24 cellular contexts compared by ENCODE assay signal in the genomic region with DNA sequence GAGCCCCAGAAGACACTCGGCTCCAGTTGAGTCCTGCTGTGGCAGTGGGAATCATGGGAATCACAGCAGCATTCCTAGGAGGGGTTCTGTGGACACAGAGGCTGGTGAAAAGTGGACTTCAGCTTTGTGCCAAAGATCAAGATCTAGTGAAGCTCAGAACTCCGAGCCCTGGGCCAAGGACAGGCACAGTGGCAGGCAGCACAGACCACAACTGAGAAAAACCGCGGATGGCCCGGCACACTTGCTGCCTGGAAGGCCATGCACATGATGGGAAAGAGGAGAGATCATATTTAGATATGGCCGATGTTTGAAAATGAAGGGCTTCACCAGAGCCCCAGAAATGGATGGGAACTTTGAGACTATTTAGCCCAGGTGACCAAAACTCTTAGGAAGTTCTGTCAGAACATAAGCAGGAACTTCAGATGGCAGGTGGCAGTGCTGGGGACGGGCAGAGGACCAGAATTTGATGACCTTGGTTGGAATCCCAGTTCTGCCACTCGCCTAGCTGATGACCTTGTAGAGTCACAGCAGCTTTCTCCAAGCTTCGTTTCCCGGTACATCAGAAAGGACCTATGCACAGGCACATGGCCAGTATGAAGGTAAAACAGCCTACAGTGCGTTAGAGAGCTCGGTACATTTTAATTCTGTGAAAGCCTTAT. TPM values are rescaled to one million over a fixed set of nuclear protein-coding genes. Genes with fewer than 3 reads are reported as not detected.
"Had no signal": no experiment of that assay in that cellular context is flagged by ENCODE, and none has a peak within 500 bp of the region (broad histone marks: within the 10 kb centered on the region; RNA-seq: fewer than 3 reads in every experiment).

No MANE protein-coding gene starts in this region.

- FAIRE-seq: RCC 7860 had no signal

- H3K4me1 ChIP-seq: SJCRH30 had no signal

- H3K9me3 ChIP-seq: MG63, SJCRH30 had no signal

- H3K27me3 ChIP-seq: MG63, SJCRH30 had no signal

- H3K4me3 ChIP-seq: MG63, SJCRH30 had no signal

- H3K27ac ChIP-seq: SJCRH30 had no signal

- ATAC-seq: SK-N-SH treated with all-trans-retinoic acid at 6 μM for 48 hours had no signal

- DNase-seq: IMR-90, Karpas-422, KG1, MG63, NCI-H1092, NCI-H1105 treated with DMSO at 0.1 percent for 48 hours, NCI-H1417 treated with DMSO at 0.1 percent for 48 hours, NCI-H146, NCI-H187, NCI-H2029, NCI-H2081 treated with DMSO at 0.1 percent for 48 hours, NCI-H2171, NCI-H226, NCI-H446, NCI-H510A, NCI-H524 treated with DMSO at 0.1 percent for 48 hours, NCI-H69, NCI-H774, RPMI8226, SHP77 treated with DMSO at 0.1 percent for 48 hours, SJCRH30 had no signal

RNA-seq across cellular contexts. Expression of a gene that starts 18.0 kb away (rescaled TPM):
- total RNA-seq: HT-29, IMR-90, SJCRH30 had no signal
- polyA plus RNA-seq: IMR-90 had no signal
